ENCODE assay signal across 28 cellular contexts in genomic region chr11:72393303-72393702, GRCh38.
"Had no signal": no experiment of that assay in that cellular context is flagged by ENCODE, and none has a peak within 500 bp of the region (broad histone marks: within the 10 kb centered on the region; RNA-seq: fewer than 3 reads in every experiment).

No MANE protein-coding gene starts in this region.

- DNase-seq: naive thymus-derived CD4-positive, alpha-beta T cell; natural killer cell; occipital lobe; ovary; posterior cingulate gyrus; psoas muscle; right cardiac atrium; spleen; stimulated activated CD4-positive, alpha-beta T cell treated with anti-CD3 and anti-CD28 coated beads, Interleukin-12 subunit alpha, Interleukin-12 subunit beta, amount 100 ng/mL, for 4 hours; stimulated activated CD4-positive, alpha-beta T cell treated with anti-CD3 and anti-CD28 coated beads, Interleukin-1b, Interleukin-23, amount 100 ng/mL, for 48 hours; stimulated activated CD4-positive, alpha-beta T cell treated with anti-CD3 and anti-CD28 coated beads, Interleukin-4, amount 100 ng/mL, for 1 hour; stimulated activated CD4-positive, alpha-beta T cell treated with anti-CD3 and anti-CD28 coated beads, Interleukin-4, amount 100 ng/mL, for 4 hours; stimulated activated CD8-positive, alpha-beta memory T cell treated with anti-CD3 and anti-CD28 coated beads, Interleukin-4, amount 100 ng/mL, for 48 hours; stimulated activated naive CD4-positive, alpha-beta T cell; stomach; thyroid gland; trophoblast cell; upper lobe of left lung had no signal

- H3K27ac ChIP-seq: neural progenitor cell, ovary, parathyroid adenoma, psoas muscle, skin epidermis, spleen, stomach, thoracic aorta, thyroid gland, tibial nerve, upper lobe of left lung, vagina had no signal

- H3K27me3 ChIP-seq: neural progenitor cell, ovary, spleen, stomach, thyroid gland, tibial nerve, upper lobe of left lung, vagina had no signal

- H3K4me3 ChIP-seq: neural progenitor cell, ovary, psoas muscle, skin epidermis, smooth muscle cell, spleen, stomach, thoracic aorta, thyroid gland, tibial nerve, upper lobe of left lung, vagina had no signal

- H3K4me2 ChIP-seq: neural progenitor cell, smooth muscle cell had no signal

- FAIRE-seq: urothelium cell line had no signal

- H3K36me3 ChIP-seq: neural progenitor cell, ovary, thyroid gland, vagina had no signal

- H3K9ac ChIP-seq: neural progenitor cell, parathyroid adenoma had no signal

- H3K9me3 ChIP-seq: ovary, psoas muscle, spleen, stomach, thoracic aorta, thyroid gland, tibial nerve, upper lobe of left lung, vagina had no signal

- ATAC-seq: naive thymus-derived CD4-positive, alpha-beta T cell; natural killer cell; psoas muscle; right cardiac atrium; sciatic nerve; stimulated activated memory B cell treated with anti-CD40 and anti-IgM and Interleukin-4, amounts not matched to agents 10 μg/mL and 1 μg/mL and 100 μg/mL, for 72 hours had no signal

- H3K4me1 ChIP-seq: parathyroid adenoma, psoas muscle, tibial nerve, upper lobe of left lung, vagina had no signal

- H2AFZ ChIP-seq: neural progenitor cell, parathyroid adenoma had no signal
